Comparison of ENCODE assay signal across 8 cellular contexts in the genomic region with DNA sequence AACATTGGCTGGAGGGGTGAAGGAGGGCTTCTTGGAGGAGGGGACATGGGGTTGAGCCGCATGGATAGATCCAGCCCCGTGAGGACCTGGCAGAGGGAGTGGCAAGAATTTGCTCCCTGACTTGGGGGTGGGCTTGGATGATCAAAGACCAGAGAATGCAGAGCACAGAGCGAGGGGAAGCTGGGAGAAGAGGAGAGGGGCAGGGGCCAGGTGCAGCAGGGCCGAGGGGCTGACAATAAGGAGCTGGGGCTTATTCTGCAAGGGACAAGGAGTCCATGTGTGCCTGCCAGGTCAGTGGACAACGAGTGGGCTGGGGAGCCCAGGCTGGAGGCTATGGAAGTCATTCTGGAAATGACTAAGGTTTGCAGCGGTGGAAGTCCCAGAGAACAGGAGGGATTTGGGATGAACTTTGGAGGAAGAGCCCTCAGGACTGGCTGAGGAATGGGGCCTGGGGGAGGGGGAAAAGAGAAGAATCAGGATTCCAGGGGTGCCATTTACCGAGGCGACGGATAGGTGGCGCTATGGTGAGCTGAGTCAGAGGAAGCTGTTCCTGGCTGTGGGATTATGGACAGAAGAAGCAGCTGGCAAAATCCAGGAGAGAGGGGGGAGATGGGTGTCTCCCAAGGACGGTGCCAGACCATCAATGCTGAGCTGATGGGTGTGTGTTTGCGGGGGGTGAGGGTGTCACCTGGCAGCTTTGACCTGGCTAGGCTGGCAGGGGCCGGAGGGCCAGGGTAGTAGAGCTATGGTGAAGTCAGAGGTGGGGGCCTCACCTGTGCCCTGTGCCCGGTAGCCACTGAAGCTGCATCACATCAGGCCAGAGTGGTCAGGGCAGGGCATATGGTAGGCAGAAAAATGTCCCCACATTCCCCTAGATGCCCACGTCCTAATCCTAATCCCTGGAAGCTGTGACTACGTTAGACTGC. TPM values are rescaled to one million over a fixed set of nuclear protein-coding genes. Genes with fewer than 3 reads are reported as not detected.
DNase-seq lines count a peak whose midpoint lies in the region; ATAC-seq and TF ChIP-seq lines count a peak whose summit lies in the region.

No MANE protein-coding gene starts in this region.

- no peaks in the 10 kb centered on the region for H3K27me3 Mint-ChIP-seq in endodermal cell (ENCODE audit: insufficient read depth)
- H3K27me3 Mint-ChIP-seq in activated T-helper 2 cell treated with anti-CD3 and anti-CD28 coated beads, Interferon-gamma antibody, Interleukin-2, Interleukin-4, amounts not matched to agents 10 μg/mL and 5 μg/mL and 100 μg/mL, durations not matched to agents 14 hours and 24 hours and 36 hours (ENCODE audit: low read depth) = peaks cover 19% of the 10 kb centered on the region

- H3K9me3 ChIP-seq in endodermal cell (ENCODE audit: control insufficient read depth, low read length) = no peaks in the 10 kb centered on the region

- no peaks in the 10 kb centered on the region for H3K9me3 Mint-ChIP-seq in endodermal cell
- no peaks in the 10 kb centered on the region for H3K9me3 Mint-ChIP-seq in activated T-helper 2 cell treated with anti-CD3 and anti-CD28 coated beads, Interferon-gamma antibody, Interleukin-2, Interleukin-4, amounts not matched to agents 10 μg/mL and 5 μg/mL and 100 μg/mL, durations not matched to agents 14 hours and 24 hours and 36 hours

- peaks cover 72% of the 10 kb centered on the region for H3K36me3 Mint-ChIP-seq in endodermal cell (ENCODE audit: low read depth)
- H3K36me3 Mint-ChIP-seq in activated T-helper 2 cell treated with anti-CD3 and anti-CD28 coated beads, Interferon-gamma antibody, Interleukin-2, Interleukin-4, amounts not matched to agents 10 μg/mL and 5 μg/mL and 100 μg/mL, durations not matched to agents 14 hours and 24 hours and 36 hours (ENCODE audit: low read depth) = no peaks in the 10 kb centered on the region

- DNase-seq in DMS 273 treated with DMSO at 0.1 percent for 48 hours (lab: John Stamatoyannopoulos, UW) = peak; percentile 54
- peak; percentile 78 for DNase-seq in HEK293T (ENCODE audit: extremely low spot score)
- DNase-seq in RWPE1 (ENCODE audit: low spot score) = peak; percentile 91
- peak; percentile 95 for DNase-seq in endodermal cell
- peak; percentile 47 for DNase-seq in mucosa of gallbladder (ENCODE audit: low spot score)
- DNase-seq in activated T-helper 2 cell treated with anti-CD3 and anti-CD28 coated beads, Interferon-gamma antibody, Interleukin-2, Interleukin-4, amounts not matched to agents 10 μg/mL and 5 μg/mL and 100 μg/mL, durations not matched to agents 14 hours and 24 hours and 36 hours (ENCODE audit: low spot score) = no peak

- H3K4me3 ChIP-seq in endodermal cell (ENCODE audit: low read length) = peak overlapping the region; percentile 9

- 48 to 53% methylated on average over 11 to 16 of the region's 16 CpGs for WGBS in endodermal cell (ENCODE audit: insufficient coverage in 1 of 2, insufficient read length in 1 of 2), 2 experiments

- peak overlapping the region; percentile 64 for H3K27ac Mint-ChIP-seq in endodermal cell
- H3K27ac Mint-ChIP-seq in activated T-helper 2 cell treated with anti-CD3 and anti-CD28 coated beads, Interferon-gamma antibody, Interleukin-2, Interleukin-4, amounts not matched to agents 10 μg/mL and 5 μg/mL and 100 μg/mL, durations not matched to agents 14 hours and 24 hours and 36 hours = no peak overlapping the region

- peaks cover 14% of the 10 kb centered on the region for H3K4me1 ChIP-seq in endodermal cell (ENCODE audit: control insufficient read depth, insufficient read depth, low read length)

- H3K4me1 Mint-ChIP-seq in endodermal cell = peaks cover 31% of the 10 kb centered on the region
- H3K4me1 Mint-ChIP-seq in activated T-helper 2 cell treated with anti-CD3 and anti-CD28 coated beads, Interferon-gamma antibody, Interleukin-2, Interleukin-4, amounts not matched to agents 10 μg/mL and 5 μg/mL and 100 μg/mL, durations not matched to agents 14 hours and 24 hours and 36 hours (ENCODE audit: low read depth) = no peaks in the 10 kb centered on the region

- TF ChIP-seq CTCF in RWPE1 (conservative IDR thresholded peaks at IDR 0.05; ENCODE audit: low read depth) (peak; percentile 80), endodermal cell (conservative IDR thresholded peaks at IDR 0.05) (peak; percentile 89)

- peaks cover 76% of the 10 kb centered on the region for H3K36me3 ChIP-seq in endodermal cell (ENCODE audit: control insufficient read depth, insufficient read depth, low read length)

- H3K27ac ChIP-seq in RWPE1 (no peak overlapping the region), endodermal cell (ENCODE audit: low read depth, low read length) (no peak overlapping the region)

- ATAC-seq in HG02588 (IDR thresholded peaks at IDR 0.05; ENCODE audit: unreplicated experiment) (no peak), GM19463 (IDR thresholded peaks at IDR 0.05; ENCODE audit: unreplicated experiment) (no peak)

- H3K4me3 Mint-ChIP-seq in endodermal cell = peak overlapping the region; percentile 5
- H3K4me3 Mint-ChIP-seq in activated T-helper 2 cell treated with anti-CD3 and anti-CD28 coated beads, Interferon-gamma antibody, Interleukin-2, Interleukin-4, amounts not matched to agents 10 μg/mL and 5 μg/mL and 100 μg/mL, durations not matched to agents 14 hours and 24 hours and 36 hours (ENCODE audit: low read depth) = no peak overlapping the region

- CTCF ChIA-PET in HEK293T (lab: Yijun Ruan, JAX) (interaction anchor here (0.5 to 2.6 kb wide), 17 partner anchors 10 to 318 kb away, joined by 3 to 22 read pairs (median 3); no protein-coding TSS in a partner anchor), RWPE1 (lab: Yijun Ruan, JAX) (interaction anchor here (0.6 to 1.7 kb wide), 28 partner anchors 8 to 693 kb away, joined by 3 to 29 read pairs (median 3); no protein-coding TSS in a partner anchor)

- intact Hi-C loops in activated T-helper 2 cell treated with anti-CD3 and anti-CD28 coated beads, Interferon-gamma antibody, Interleukin-2, Interleukin-4, amounts not matched to agents 10 μg/mL and 5 μg/mL and 100 μg/mL, durations not matched to agents 14 hours and 24 hours and 36 hours (cut with micrococcal nuclease) = no loop called here

- no peak overlapping the region for H3K9ac ChIP-seq in endodermal cell (ENCODE audit: extremely low read depth, low read length, poor library complexity, severe bottlenecking)

- no peaks in the 10 kb centered on the region for H3K27me3 ChIP-seq in endodermal cell (ENCODE audit: control insufficient read depth, insufficient read depth, low read length, poor library complexity, severe bottlenecking)

- POLR2A ChIA-PET in HEK293T (lab: Yijun Ruan, JAX) (no interaction called here), RWPE1 (lab: Yijun Ruan, JAX; ENCODE audit: low non-redundant PET) (interaction anchor here (0.7 kb wide), 1 partner anchor 52 kb away, joined by 3 read pairs; no protein-coding TSS in a partner anchor)

TF ChIP-seq in HEK293T, 16 proteins besides CTCF, POLR2A, EP300 and RAD21:
- no peak for TF ChIP-seq L3MBTL2 (conservative IDR thresholded peaks at IDR 0.05)
- no peak for TF ChIP-seq FOXM1 (IDR thresholded peaks at IDR 0.05; ENCODE audit: borderline replicate concordance)
- TF ChIP-seq BHLHE40 (IDR thresholded peaks at IDR 0.05; ENCODE audit: borderline replicate concordance) = no peak
- TF ChIP-seq TARDBP (IDR thresholded peaks at IDR 0.05) = no peak
- TF ChIP-seq ZNF384 (IDR thresholded peaks at IDR 0.05) = no peak
- TF ChIP-seq FOXK2 (IDR thresholded peaks at IDR 0.05) = no peak
- TF ChIP-seq ARNT (IDR thresholded peaks at IDR 0.05) = no peak
- TF ChIP-seq, protein P1, sequence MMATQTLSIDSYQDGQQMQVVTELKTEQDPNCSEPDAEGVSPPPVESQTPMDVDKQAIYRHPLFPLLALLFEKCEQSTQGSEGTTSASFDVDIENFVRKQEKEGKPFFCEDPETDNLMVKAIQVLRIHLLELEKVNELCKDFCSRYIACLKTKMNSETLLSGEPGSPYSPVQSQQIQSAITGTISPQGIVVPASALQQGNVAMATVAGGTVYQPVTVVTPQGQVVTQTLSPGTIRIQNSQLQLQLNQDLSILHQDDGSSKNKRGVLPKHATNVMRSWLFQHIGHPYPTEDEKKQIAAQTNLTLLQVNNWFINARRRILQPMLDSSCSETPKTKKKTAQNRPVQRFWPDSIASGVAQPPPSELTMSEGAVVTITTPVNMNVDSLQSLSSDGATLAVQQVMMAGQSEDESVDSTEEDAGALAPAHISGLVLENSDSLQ (IDR thresholded peaks at IDR 0.05) = no peak
- TF ChIP-seq LEF1 (IDR thresholded peaks at IDR 0.05; ENCODE audit: borderline replicate concordance) = no peak
- TF ChIP-seq FOXA1 (IDR thresholded peaks at IDR 0.05) = no peak
- TF ChIP-seq SUZ12 (IDR thresholded peaks at IDR 0.05) = no peak
- TF ChIP-seq ELF4 (IDR thresholded peaks at IDR 0.05) = no peak
- no peak for TF ChIP-seq SP1 (IDR thresholded peaks at IDR 0.05)
- TF ChIP-seq HDGF (IDR thresholded peaks at IDR 0.05; ENCODE audit: borderline replicate concordance) = no peak
- TF ChIP-seq CTBP1 (IDR thresholded peaks at IDR 0.05; ENCODE audit: borderline replicate concordance) = no peak
- no peak for TF ChIP-seq NFRKB (IDR thresholded peaks at IDR 0.05)

RNA-seq across cellular contexts. Expression of a gene that starts 7.8 kb away (rescaled TPM):
- 100 to 1,000 TPM; 106 to 126 TPM for total RNA-seq in endodermal cell
- polyA plus RNA-seq in endodermal cell (2013, experiment 1 of 2) = 35.5 TPM
- polyA plus RNA-seq in endodermal cell (2013, experiment 2 of 2) = 35.6 TPM
- 9.9 TPM for total RNA-seq in mucosa of gallbladder
- 2.2 and 2.3 TPM in 2 replicates for total RNA-seq in activated T-helper 2 cell treated with anti-CD3 and anti-CD28 coated beads, Interferon-gamma antibody, Interleukin-2, Interleukin-4, amounts not matched to agents 10 μg/mL and 5 μg/mL and 100 μg/mL, durations not matched to agents 14 hours and 24 hours and 36 hours

RNA-seq across cellular contexts. Expression of a gene that starts 56.4 kb away (rescaled TPM):
- total RNA-seq in endodermal cell = 1 to 10 TPM; 4.7 to 5.5 TPM
- polyA plus RNA-seq in endodermal cell (2013, experiment 1 of 2) = 4.9 TPM
- polyA plus RNA-seq in endodermal cell (2013, experiment 2 of 2) = 4.5 TPM
- 5.2 TPM for total RNA-seq in mucosa of gallbladder
- total RNA-seq in activated T-helper 2 cell treated with anti-CD3 and anti-CD28 coated beads, Interferon-gamma antibody, Interleukin-2, Interleukin-4, amounts not matched to agents 10 μg/mL and 5 μg/mL and 100 μg/mL, durations not matched to agents 14 hours and 24 hours and 36 hours = 4.7 and 4.9 TPM in 2 replicates

RNA-seq across cellular contexts. Expression of a gene that starts 56.7 kb away (rescaled TPM):
- total RNA-seq in endodermal cell (10 to 100 TPM; 54.9 to 58.8 TPM), mucosa of gallbladder (31.7 TPM)
- polyA plus RNA-seq in endodermal cell (2013, experiment 1 of 2) = 68.9 TPM
- polyA plus RNA-seq in endodermal cell (2013, experiment 2 of 2) = 69.4 TPM
- total RNA-seq in activated T-helper 2 cell treated with anti-CD3 and anti-CD28 coated beads, Interferon-gamma antibody, Interleukin-2, Interleukin-4, amounts not matched to agents 10 μg/mL and 5 μg/mL and 100 μg/mL, durations not matched to agents 14 hours and 24 hours and 36 hours = 59.6 and 60.0 TPM in 2 replicates
